15 cellular contexts compared by ENCODE assay signal in the genomic region with DNA sequence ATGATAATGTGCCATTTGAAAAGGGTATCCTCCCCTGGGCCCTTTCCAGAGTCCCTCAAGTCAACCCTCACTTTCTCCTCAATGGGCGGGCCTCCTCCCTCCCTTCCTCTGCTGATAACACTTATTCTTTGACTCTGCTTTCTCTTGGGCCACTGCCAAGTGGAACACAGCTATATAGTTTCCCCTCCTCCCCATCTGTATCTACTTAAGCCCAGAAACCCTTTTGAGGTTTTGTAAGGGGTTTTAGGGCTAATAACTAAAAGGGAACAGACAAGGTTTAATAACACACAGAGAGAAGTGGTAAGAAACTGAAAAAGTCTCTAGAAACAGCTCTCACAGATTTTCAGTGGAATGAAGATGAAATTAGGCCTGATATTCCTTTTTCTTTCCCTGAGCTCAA.
"Had no signal": no experiment of that assay in that cellular context is flagged by ENCODE, and none has a peak within 500 bp of the region (broad histone marks: within the 10 kb centered on the region; RNA-seq: fewer than 3 reads in every experiment).

No MANE protein-coding gene starts in this region.

- H3K27me3 Mint-ChIP-seq: activated naive CD8-positive, alpha-beta T cell treated with anti-CD3 and anti-CD28 coated beads for 36 hours; dendritic cell treated with granulocyte-macrophage colony-stimulating factor and Interleukin-4, amounts not matched to agents 40 ng/mL and 50 ng/mL, for 4 days had no signal

- ATAC-seq: activated CD4-positive, CD25-positive, alpha-beta regulatory T cell treated with anti-CD3 and anti-CD28 coated beads, Interleukin-2, amount 50 U/mL, for 24 hours; left ventricle myocardium superior had no signal

- H3K9me3 Mint-ChIP-seq: activated naive CD8-positive, alpha-beta T cell treated with anti-CD3 and anti-CD28 coated beads for 36 hours had no signal

- H3K36me3 Mint-ChIP-seq: activated naive CD8-positive, alpha-beta T cell treated with anti-CD3 and anti-CD28 coated beads for 36 hours had no signal

- DNase-seq: activated CD4-positive, alpha-beta T cell treated with anti-CD3 and anti-CD28 coated beads, Interleukin-2, amount 50 U/mL, for 48 hours; activated gamma-delta T cell treated with Interleukin-2 at 50 U/mL for 16 hours; activated naive CD8-positive, alpha-beta T cell treated with anti-CD3 and anti-CD28 coated beads for 36 hours; activated T-cell treated with anti-CD3 and anti-CD28 coated beads, Interleukin-2, amount 50 U/mL, for 48 hours; anterior cingulate cortex; cerebellar nuclear complex; left ventricle myocardium superior; mesenchymal stem cell; ovary; stimulated activated CD4-positive, alpha-beta T cell treated with anti-CD3 and anti-CD28 coated beads, Interleukin-2, amount 100 ng/mL, for 48 hours; stimulated activated naive CD4-positive, alpha-beta T cell treated with Interleukin-2 at 50 U/mL for 16 hours; trophoblast cell had no signal

- H3K27ac Mint-ChIP-seq: activated naive CD8-positive, alpha-beta T cell treated with anti-CD3 and anti-CD28 coated beads for 36 hours; dendritic cell treated with granulocyte-macrophage colony-stimulating factor and Interleukin-4, amounts not matched to agents 40 ng/mL and 50 ng/mL, for 4 days had no signal

- H3K4me3 Mint-ChIP-seq: activated naive CD8-positive, alpha-beta T cell treated with anti-CD3 and anti-CD28 coated beads for 36 hours; dendritic cell treated with granulocyte-macrophage colony-stimulating factor and Interleukin-4, amounts not matched to agents 40 ng/mL and 50 ng/mL, for 4 days; neural crest cell had no signal

- H3K4me1 Mint-ChIP-seq: activated naive CD8-positive, alpha-beta T cell treated with anti-CD3 and anti-CD28 coated beads for 36 hours; neural crest cell had no signal
